16 cellular contexts compared by ENCODE assay signal in genomic region chr6:122454673-122455072, GRCh38.
"Had no signal": no experiment of that assay in that cellular context is flagged by ENCODE, and none has a peak within 500 bp of the region (broad histone marks: within the 10 kb centered on the region; RNA-seq: fewer than 3 reads in every experiment).

No MANE protein-coding gene starts in this region.

- H2AFZ ChIP-seq: hepatocyte had no signal

- H3K27me3 Mint-ChIP-seq: naive thymus-derived CD4-positive, alpha-beta T cell had no signal

- H3K4me3 ChIP-seq: ascending aorta, dorsolateral prefrontal cortex, hepatocyte, mucosa of descending colon, tibial artery, uterus had no signal

- H3K9me3 Mint-ChIP-seq: naive thymus-derived CD4-positive, alpha-beta T cell had no signal

- H3K36me3 ChIP-seq: uterus had no signal

- FAIRE-seq: endometrium had no signal

- ATAC-seq: esophagus mucosa; left lobe of liver; mucosa of descending colon; naive thymus-derived CD4-positive, alpha-beta T cell had no signal

- H3K27ac ChIP-seq: ascending aorta, dorsolateral prefrontal cortex, hepatocyte, tibial artery, uterus, WERI-Rb-1 had no signal

- H3K4me2 ChIP-seq: hepatocyte had no signal

- DNase-seq: activated CD8-positive, alpha-beta memory T cell treated with anti-CD3 and anti-CD28 coated beads for 24 hours; activated effector memory CD4-positive, alpha-beta T cell treated with anti-CD3 and anti-CD28 coated beads, Interleukin-2, amount 50 U/mL, for 16 hours; dorsolateral prefrontal cortex; islet precursor cell; mucosa of descending colon; naive thymus-derived CD4-positive, alpha-beta T cell; stimulated activated CD4-positive, alpha-beta T cell treated with anti-CD3 and anti-CD28 coated beads, Interleukin-2, amount 100 ng/mL, for 48 hours; stimulated activated naive CD4-positive, alpha-beta T cell; tibial artery; uterus; WERI-Rb-1 had no signal

- H3K4me3 Mint-ChIP-seq: naive thymus-derived CD4-positive, alpha-beta T cell had no signal

- H3K27me3 ChIP-seq: ascending aorta, dorsolateral prefrontal cortex, hepatocyte, tibial artery, uterus had no signal

- H3K9me3 ChIP-seq: ascending aorta, mucosa of descending colon, tibial artery, uterus had no signal
